In genomic region chr2:20525041-20526035, GRCh38 we compare ENCODE assay signal across 9 cellular contexts.
DNase-seq lines count a peak whose midpoint lies in the region; ATAC-seq and TF ChIP-seq lines count a peak whose summit lies in the region.
"Had no signal": no experiment of that assay in that cellular context is flagged by ENCODE, and none has a peak within 500 bp of the region (broad histone marks: within the 10 kb centered on the region; RNA-seq: fewer than 3 reads in every experiment).

No MANE protein-coding gene starts in this region.

- H3K56ac ChIP-seq in IMR-90 (ENCODE audit: extremely low read depth, insufficient read depth, low read length): no peak overlapping the region

- TF ChIP-seq CTCF in IMR-90 (conservative IDR thresholded peaks at IDR 0.05; ENCODE audit: low read depth, low read length) (0 out of 2 replicates have a peak, but pooled peaks have one; percentile 8), psoas muscle (IDR thresholded peaks at IDR 0.05) (no peak)

- H2AFZ ChIP-seq in IMR-90 (replicated peaks; ENCODE audit: low read length, poor library complexity): peak overlapping the region; percentile 4
- H2AFZ ChIP-seq: parathyroid adenoma had no signal

- DNase-seq in IMR-90: peak; percentile 68
- DNase-seq in psoas muscle: peak; percentile 52 to 83
- no peak for DNase-seq in amygdala (lab: John Stamatoyannopoulos, UW)
- no peak for DNase-seq in stimulated activated CD4-positive, alpha-beta T cell treated with anti-CD3 and anti-CD28 coated beads, Interleukin-4, amount 100 ng/mL, for 24 hours
- no peak for DNase-seq in DMS 273 (lab: John Stamatoyannopoulos, UW; ENCODE audit: unreplicated experiment)

- H3K9ac ChIP-seq in IMR-90 (ENCODE audit: low read depth, low read length): no peak overlapping the region
- H3K9ac ChIP-seq: parathyroid adenoma had no signal

- H3K9me3 ChIP-seq in IMR-90 (ENCODE audit: control insufficient read depth, insufficient read depth, low read length): no peaks in the 10 kb centered on the region
- H3K9me3 ChIP-seq in esophagus (ENCODE audit: control insufficient read depth in 2 of 2, insufficient read depth in 1 of 2, low read depth in 1 of 2, low read length in 1 of 2): no peaks in the 10 kb centered on the region
- H3K9me3 ChIP-seq in psoas muscle: no peaks in the 10 kb centered on the region

- in situ Hi-C loops in IMR-90 (cut with MboI; ENCODE audit: low sequenced_read_pairs): no loop called here

- H3K36me3 ChIP-seq in IMR-90 (ENCODE audit: control insufficient read depth, insufficient read depth, low read length): no peaks in the 10 kb centered on the region
- no peaks in the 10 kb centered on the region for H3K36me3 ChIP-seq in esophagus (ENCODE audit: control insufficient read depth in 2 of 2, insufficient read depth in 2 of 2, low read length in 1 of 2)
- no peaks in the 10 kb centered on the region for H3K36me3 ChIP-seq in psoas muscle (ENCODE audit: insufficient read depth in 1 of 2, low read depth in 1 of 2)

- no peak overlapping the region for H2BK15ac ChIP-seq in IMR-90 (ENCODE audit: low read depth, low read length)

- H3K4ac ChIP-seq in IMR-90 (ENCODE audit: low read depth, low read length): no peak overlapping the region; the same call in 1 of the 2 replicates

- dilution Hi-C loops in IMR-90 (cut with HindIII; ENCODE audit: low sequenced_read_pairs, unreplicated experiment): no loop called here

- peaks cover 9% of the 10 kb centered on the region for H3K4me1 ChIP-seq in IMR-90 (ENCODE audit: control insufficient read depth, insufficient read depth, low read length)
- H3K4me1 ChIP-seq in esophagus (ENCODE audit: control insufficient read depth in 2 of 2, insufficient read depth in 2 of 2, low read length in 1 of 2): peaks cover 0 to 12% of the 10 kb centered on the region in 2 donors
- no peaks in the 10 kb centered on the region for H3K4me1 ChIP-seq in psoas muscle
- H3K4me1 ChIP-seq: parathyroid adenoma had no signal

- H3K23ac ChIP-seq in IMR-90 (ENCODE audit: low read depth, low read length): no peak overlapping the region

- TF ChIP-seq RAD21 in IMR-90 (IDR thresholded peaks at IDR 0.05; ENCODE audit: low read length): peak; percentile 23; the same call in 1 of the 2 replicates

- BruUV-seq in IMR-90 (replicated peaks; lab: Mats Ljungman, UMichigan): no TSS peak

- POLR2A ChIA-PET in IMR-90 (lab: Charles Lee; ENCODE audit: unreplicated experiment): interaction anchor here (0.5 kb wide), 1 partner anchor 101 kb away, joined by 3 read pairs; no protein-coding TSS in a partner anchor

- no peak overlapping the region for H3K4me3 ChIP-seq in IMR-90 (ENCODE audit: insufficient read depth, low read depth, low read length)
- no peak overlapping the region for H3K4me3 ChIP-seq in esophagus (ENCODE audit: low read depth in 1 of 2, low read length in 2 of 2)
- H3K4me3 ChIP-seq in psoas muscle: no peak overlapping the region

- H3K27ac ChIP-seq in IMR-90 (ENCODE audit: insufficient read depth, low read length): no peak overlapping the region
- H3K27ac ChIP-seq in esophagus (ENCODE audit: low read depth in 2 of 2, low read length in 1 of 2): peak overlapping the region; percentile 18 to 74
- H3K27ac ChIP-seq in psoas muscle: peak overlapping the region; percentile 8
- H3K27ac ChIP-seq: parathyroid adenoma had no signal

- no peaks in the 10 kb centered on the region for H3K79me1 ChIP-seq in IMR-90 (ENCODE audit: low read depth in 1 of 2, low read length in 2 of 2)

- peak overlapping the region; percentile 4; the same call in 1 of the 2 replicates for H2BK120ac ChIP-seq in IMR-90 (ENCODE audit: low read depth, low read length)

- 0 out of 2 replicates have a peak overlapping the region, but pooled peaks have one; percentile 19 for H3K14ac ChIP-seq in IMR-90 (replicated peaks; ENCODE audit: low read depth, low read length)

- H2BK20ac ChIP-seq in IMR-90 (ENCODE audit: low read depth, low read length): peak overlapping the region; percentile 18; the same call in 1 of the 2 replicates

- no peak overlapping the region for H3K4me2 ChIP-seq in IMR-90 (ENCODE audit: low read depth, low read length)

- no peak for TF ChIP-seq POLR2A in IMR-90 (IDR thresholded peaks at IDR 0.05; ENCODE audit: low read depth, low read length)

- H3K27me3 ChIP-seq in IMR-90 (ENCODE audit: control insufficient read depth, insufficient read depth, low read length) (no peaks in the 10 kb centered on the region; the same call in 1 of the 2 replicates), esophagus (ENCODE audit: control insufficient read depth in 1 of 2, insufficient read depth in 2 of 2, low read length in 2 of 2) (no peaks in the 10 kb centered on the region), psoas muscle (ENCODE audit: insufficient read depth in 3 of 3, low read length in 2 of 3) (no peaks in the 10 kb centered on the region)

- 76% methylated on average over 4 of the region's 17 CpGs; no CpG with 5 or more reads in 1 of the 2 experiments for WGBS in IMR-90 (ENCODE audit: extremely low coverage in 2 of 2, insufficient read length in 1 of 2), 2 experiments
- WGBS in esophagus, 2 donors: 71 to 73% methylated on average over 17 of the region's 17 CpGs
- 61 to 65% (median 64%) methylated on average over 17 of the region's 17 CpGs for WGBS in psoas muscle, 3 donors

- H2BK5ac ChIP-seq in IMR-90 (ENCODE audit: low read depth, low read length, poor library complexity, severe bottlenecking): no peak overlapping the region

- H4K20me1 ChIP-seq in IMR-90 (ENCODE audit: insufficient read depth, low read length): no peaks in the 10 kb centered on the region

- H2AK9ac ChIP-seq in IMR-90 (replicated peaks; ENCODE audit: low read depth, low read length, poor library complexity): no peak overlapping the region

- H3K9me1 ChIP-seq in IMR-90 (ENCODE audit: insufficient read depth, low read length): peaks cover 10% of the 10 kb centered on the region; the same call in 1 of the 2 replicates

- H3K18ac ChIP-seq in IMR-90 (ENCODE audit: low read depth, low read length): no peak overlapping the region

- H4K8ac ChIP-seq in IMR-90 (ENCODE audit: low read depth in 2 of 2, low read length in 2 of 2): no peak overlapping the region; a peak in 1 of 4 replicates

- CTCF ChIA-PET in IMR-90 (lab: Yijun Ruan, JAX): no interaction called here

- H2AK5ac ChIP-seq in IMR-90 (ENCODE audit: low read depth, low read length): peak overlapping the region; percentile 50; the same call in 1 of the 2 replicates

- ATAC-seq in GM18499 (IDR thresholded peaks at IDR 0.05; ENCODE audit: insufficient read depth, unreplicated experiment) (peak; percentile 91), GM21717 (IDR thresholded peaks at IDR 0.05; ENCODE audit: unreplicated experiment) (peak; percentile 85), IMR-90 (ENCODE audit: low read depth) (peak; percentile 64), psoas muscle (peak in 3 of 4 donors; percentile 53 to 77 (median 64))

- H4K5ac ChIP-seq in IMR-90 (ENCODE audit: low read depth, low read length): no peak overlapping the region

- H4K91ac ChIP-seq in IMR-90 (ENCODE audit: insufficient read depth, low read depth, low read length): no peak overlapping the region; the same call in 1 of the 2 replicates

- intact Hi-C loops in IMR-90 (cut with micrococcal nuclease) (no loop called here), psoas muscle (cut with DNase I) (no loop called here)

TF ChIP-seq in IMR-90, 13 proteins besides CTCF, POLR2A, EP300 and RAD21:
- peak; percentile 29; the same call in 1 of the 2 replicates for TF ChIP-seq FOS (IDR thresholded peaks at IDR 0.05; ENCODE audit: low read depth, low read length)
- TF ChIP-seq MXI1 (IDR thresholded peaks at IDR 0.05; ENCODE audit: borderline replicate concordance, low read depth, low read length): no peak
- TF ChIP-seq SMC3 (IDR thresholded peaks at IDR 0.05; ENCODE audit: low read depth, low read length): 0 out of 2 replicates have a peak, but pooled peaks have one; percentile 10
- TF ChIP-seq CEBPB (IDR thresholded peaks at IDR 0.05; ENCODE audit: low read depth, low read length): peak; percentile 76
TF ChIP-seq in IMR-90: peak in this region for 3.

Comparison
In these comparisons a context has a peak if more than half of its experiments do, and no peak if none do; other contexts are left out.
1. DNase-seq: peak in IMR-90 (single experiment) and psoas muscle (2 of 2); none in amygdala (0 of 56), stimulated activated CD4-positive, alpha-beta T cell treated with anti-CD3 and anti-CD28 coated beads, Interleukin-4, amount 100 ng/mL, for 24 hours (single experiment) and DMS 273 (single experiment).
2. Peak in every context shown above with its lines, with median percentiles within 50 percentile points of each other: ATAC-seq.